ENCODE assay signal across 8 cellular contexts in genomic region chr7:92691578-92691977, GRCh38.
DNase-seq lines count a peak whose midpoint lies in the region; ATAC-seq, FAIRE-seq and TF ChIP-seq lines count a peak whose summit lies in the region.

No MANE protein-coding gene starts in this region.

- ATAC-seq in GM19043 (IDR thresholded peaks at IDR 0.05; ENCODE audit: low read depth, unreplicated experiment) (peak; percentile 85), HG03354 (IDR thresholded peaks at IDR 0.05; ENCODE audit: poor library complexity, severe bottlenecking, unreplicated experiment) (peak; percentile 87), GM12878 (peak; percentile 96), aorta (ENCODE audit: low FRiP score) (no peak)

- peak; percentile 45 to 60 (median 58); a peak in 5 of 6 replicates for TF ChIP-seq CTCF in GM12878 (IDR thresholded peaks at IDR 0.05 in 2 of 3, conservative IDR thresholded peaks at IDR 0.05 in 1 of 3; ENCODE audit: control insufficient read depth in 2 of 3, extremely low read depth in 1 of 3, insufficient read depth in 1 of 3, low read depth in 3 of 3, low read length in 3 of 3)
- peak; percentile 58 for TF ChIP-seq CTCF in liver (IDR thresholded peaks at IDR 0.05; ENCODE audit: low read depth, low read length, missing input control)

- no peak overlapping the region for H3K4me2 ChIP-seq in GM12878 (ENCODE audit: control insufficient read depth, insufficient read depth)

- H3K27me3 ChIP-seq in GM12878 (replicated peaks in 1 of 2; ENCODE audit: control insufficient read depth in 2 of 2, insufficient read depth in 2 of 2, low read length in 1 of 2) (no peaks in the 10 kb centered on the region), liver (ENCODE audit: control insufficient read depth in 4 of 4, insufficient read depth in 4 of 4, low read length in 3 of 4) (no peaks in the 10 kb centered on the region), aorta (ENCODE audit: control insufficient read depth in 1 of 2, insufficient read depth in 2 of 2, low read length in 1 of 2) (no peaks in the 10 kb centered on the region)

- H3K27ac ChIP-seq in GM12878 (ENCODE audit: control insufficient read depth, insufficient read depth) (no peak overlapping the region), liver (ENCODE audit: low read depth in 1 of 2, low read length in 2 of 2) (no peak overlapping the region), aorta (ENCODE audit: low read depth in 1 of 2, low read length in 2 of 2) (no peak overlapping the region)

- peaks cover 5% of the 10 kb centered on the region for H3K9me3 ChIP-seq in GM12878 (replicated peaks; ENCODE audit: control insufficient read depth, insufficient read depth, low read length)
- H3K9me3 ChIP-seq in liver (ENCODE audit: control insufficient read depth in 4 of 4, low read length in 3 of 4) = no peaks in the 10 kb centered on the region
- H3K9me3 ChIP-seq in aorta (ENCODE audit: control insufficient read depth, low read length) = no peaks in the 10 kb centered on the region

- BruUV-seq in GM12878 (replicated peaks; lab: Mats Ljungman, UMichigan) = no TSS peak

- in situ Hi-C loops in GM12878 (cut with MboI) = loop anchor here (10.0 kb wide), 1 partner anchor 363 kb away; no protein-coding TSS in a partner anchor

- H3K4me1 ChIP-seq in GM12878 (ENCODE audit: control insufficient read depth, insufficient read depth, low read length) = no peaks in the 10 kb centered on the region
- peaks cover 0 to 20% (median 15%) of the 10 kb centered on the region in 4 donors for H3K4me1 ChIP-seq in liver (ENCODE audit: control insufficient read depth in 4 of 4, insufficient read depth in 4 of 4, low read length in 3 of 4)
- H3K4me1 ChIP-seq in aorta (ENCODE audit: control insufficient read depth in 1 of 2, insufficient read depth in 2 of 2, low read length in 2 of 2) = peaks cover 1 to 2% of the 10 kb centered on the region in 2 donors

- CTCF ChIA-PET in GM12878 (lab: Yijun Ruan, JAX) = interaction anchor here (0.8 to 3.0 kb wide), 5 partner anchors 11 to 145 kb away, joined by 3 to 16 read pairs (median 6); partner anchors contain the start of gene CDK6

- RAD21 ChIA-PET in GM12878 (lab: Charles Lee; ENCODE audit: unreplicated experiment) = interaction anchor here (1.6 kb wide), 1 partner anchor 46 kb away, joined by 3 read pairs; no protein-coding TSS in a partner anchor

- POLR2A ChIA-PET in GM12878 (lab: Charles Lee) = no interaction called here

- peak; percentile 45 for DNase-seq in DMS114 treated with DMSO at 0.1 percent for 48 hours (lab: John Stamatoyannopoulos, UW; ENCODE audit: unreplicated experiment)
- peak; percentile 44 to 99 for DNase-seq in NOMO-1 (lab: John Stamatoyannopoulos, UW; ENCODE audit: unreplicated experiment in 2 of 2)
- DNase-seq in GM12878 (ENCODE audit: low read depth, low spot score) = peak; percentile 37
- no peak for DNase-seq in aorta
- DNase-seq in NK-92 treated with Interleukin-12 subunit alpha and Interleukin-12 subunit beta, amount 100 ng/mL, for 24 hours (lab: John Stamatoyannopoulos, UW) = no peak

- TF ChIP-seq POLR2A in GM12878 (IDR thresholded peaks at IDR 0.05; ENCODE audit: low read depth, low read length) = no peak

- intact Hi-C loops in GM12878 (cut with micrococcal nuclease; ENCODE audit: unreplicated experiment) = loop anchor here (1.0 kb wide), 3 partner anchors 70 to 364 kb away; no protein-coding TSS in a partner anchor
- intact Hi-C loops in aorta (cut with DNase I) = loop anchor here in 1 of 2 donors (5.0 kb wide), 1 partner anchor 146 kb away; the partner anchor contains the start of gene CDK6

- SMC1A ChIA-PET in GM12878 (lab: Charles Lee; ENCODE audit: uncharacterized antibody, unreplicated experiment) = interaction anchor here (1.0 to 2.8 kb wide), 5 partner anchors 10 to 140 kb away, joined by 3 to 20 read pairs (median 5); no protein-coding TSS in a partner anchor

- H3K36me3 ChIP-seq in GM12878 (ENCODE audit: control insufficient read depth in 2 of 2, insufficient read depth in 2 of 2, low read length in 1 of 2) (peaks cover 2 to 4% of the 10 kb centered on the region in 2 experiments), liver (ENCODE audit: control insufficient read depth in 4 of 4, insufficient read depth in 3 of 4, low read depth in 1 of 4, low read length in 3 of 4) (no peaks in the 10 kb centered on the region), aorta (ENCODE audit: control insufficient read depth in 1 of 2, insufficient read depth in 2 of 2, low read length in 1 of 2) (no peaks in the 10 kb centered on the region)

- H2AFZ ChIP-seq in GM12878 (ENCODE audit: control insufficient read depth, low read depth, low read length) = no peak overlapping the region

- peak; percentile 86 for TF ChIP-seq RAD21 in GM12878 (IDR thresholded peaks at IDR 0.05; ENCODE audit: insufficient read depth, low read depth, low read length)
- TF ChIP-seq RAD21 in liver (IDR thresholded peaks at IDR 0.05) = peak; percentile 82 to 84

- no peaks in the 10 kb centered on the region for H4K20me1 ChIP-seq in GM12878 (ENCODE audit: control insufficient read depth, insufficient read depth)

- no peak overlapping the region for H3K9ac ChIP-seq in GM12878 (ENCODE audit: control insufficient read depth, insufficient read depth, low read length)
- H3K9ac ChIP-seq in liver (ENCODE audit: low read depth in 1 of 2, low read length in 2 of 2) = no peak overlapping the region

- H3K79me2 ChIP-seq in GM12878 (ENCODE audit: control insufficient read depth, insufficient read depth, low read length) = peaks cover 1% of the 10 kb centered on the region

- H3K4me3 ChIP-seq in GM12878 = no peak overlapping the region
- H3K4me3 ChIP-seq in liver (ENCODE audit: low read depth in 1 of 3, low read length in 3 of 3) = no peak overlapping the region
- no peak overlapping the region for H3K4me3 ChIP-seq in aorta (ENCODE audit: low read length in 2 of 2)

- FAIRE-seq in GM12878 (lab: Jason Lieb, UNC) = peak; percentile 31

- TF ChIP-seq EP300 in GM12878 (IDR thresholded peaks at IDR 0.05; ENCODE audit: borderline replicate concordance in 1 of 2, control insufficient read depth in 1 of 2, low read depth in 2 of 2, low read length in 2 of 2) = no peak

- 64% methylated on average over 2 of the region's 2 CpGs for WGBS in GM12878 (ENCODE audit: insufficient coverage, insufficient replicate concordance, low lambda C conversion rate, missing lambda C conversion rate)
- WGBS in liver = 40% methylated on average over 2 of the region's 2 CpGs
- 39 to 43% methylated on average over 2 of the region's 2 CpGs for WGBS in aorta, 2 donors

TF ChIP-seq in GM12878, 131 proteins besides CTCF, POLR2A, EP300 and RAD21 (continues in another document):
- no peak for TF ChIP-seq FOXK2 (IDR thresholded peaks at IDR 0.05)
- TF ChIP-seq SMC3 (IDR thresholded peaks at IDR 0.05; ENCODE audit: borderline replicate concordance, low read length) = peak; percentile 79; the same call in 1 of the 2 replicates

TF ChIP-seq in liver, 16 proteins besides CTCF, POLR2A, EP300 and RAD21:
- no peak for TF ChIP-seq NR2F2 (IDR thresholded peaks at IDR 0.05)
- TF ChIP-seq, protein P1, sequence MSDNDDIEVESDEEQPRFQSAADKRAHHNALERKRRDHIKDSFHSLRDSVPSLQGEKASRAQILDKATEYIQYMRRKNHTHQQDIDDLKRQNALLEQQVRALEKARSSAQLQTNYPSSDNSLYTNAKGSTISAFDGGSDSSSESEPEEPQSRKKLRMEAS (IDR thresholded peaks at IDR 0.05) = peak; percentile 43
TF ChIP-seq in liver: peak in this region for 1.

Comparison
In these comparisons a context has a peak if more than half of its experiments do, and no peak if none do; other contexts are left out.
1. DNase-seq: peak in DMS114 treated with DMSO at 0.1 percent for 48 hours (single experiment), NOMO-1 (2 of 2) and GM12878 (single experiment); none in aorta (0 of 2) and NK-92 treated with Interleukin-12 subunit alpha and Interleukin-12 subunit beta, amount 100 ng/mL, for 24 hours (single experiment).